ENCODE assay signal across 1 cellular context in genomic region chr20:4720121-4720976, GRCh38.
TF ChIP-seq lines count a peak whose summit lies in the region.

No MANE protein-coding gene starts in this region.

TF ChIP-seq in HepG2, 621 proteins besides CTCF, POLR2A, EP300 and RAD21 (continued from another document and continues in another):
- no peak for TF ChIP-seq AHDC1 (CRISPR knock-in tag; IDR thresholded peaks at IDR 0.05; ENCODE audit: borderline replicate concordance)
- TF ChIP-seq ZBTB38 (CRISPR knock-in tag; IDR thresholded peaks at IDR 0.05) = 0 out of 2 replicates have a peak, but pooled peaks have one; percentile 5
- TF ChIP-seq RBAK (CRISPR knock-in tag; IDR thresholded peaks at IDR 0.05) = no peak
- TF ChIP-seq HDAC1 (CRISPR knock-in tag; IDR thresholded peaks at IDR 0.05) = peak; percentile 73
- no peak for TF ChIP-seq ZNF142 (CRISPR knock-in tag; IDR thresholded peaks at IDR 0.05)
- no peak for TF ChIP-seq ZNF383 (CRISPR knock-in tag; IDR thresholded peaks at IDR 0.05; ENCODE audit: borderline replicate concordance)
- no peak for TF ChIP-seq CREBL2 (CRISPR knock-in tag; IDR thresholded peaks at IDR 0.05; ENCODE audit: borderline replicate concordance)
- TF ChIP-seq BRF2 (CRISPR knock-in tag; IDR thresholded peaks at IDR 0.05) = no peak
- 0 out of 2 replicates have a peak, but pooled peaks have one; percentile 21 for TF ChIP-seq ZNF609 (CRISPR knock-in tag; IDR thresholded peaks at IDR 0.05; ENCODE audit: borderline replicate concordance)
- 0 out of 2 replicates have a peak, but pooled peaks have one; percentile 10 for TF ChIP-seq ZNF800 (CRISPR knock-in tag; IDR thresholded peaks at IDR 0.05)
- TF ChIP-seq TBL1XR1 (IDR thresholded peaks at IDR 0.05; ENCODE audit: borderline replicate concordance, low read length, partially characterized antibody) = peak; percentile 52
- TF ChIP-seq ZNF318 (CRISPR knock-in tag; IDR thresholded peaks at IDR 0.05) = no peak
